Comparison of ENCODE assay signal across 1 cellular context in genomic region chr9:128633057-128633456, GRCh38.
A peak's percentile ranks its signal among the peaks of the same experiment; 100 is the strongest.
TF ChIP-seq lines count a peak whose summit lies in the region.

No MANE protein-coding gene starts in this region.

TF ChIP-seq in HepG2, 621 proteins besides CTCF, POLR2A, EP300 and RAD21:
- TF ChIP-seq AGO2 (optimal IDR thresholded peaks at IDR 0.05; ENCODE audit: low read depth, low read length): peak; percentile 59
- TF ChIP-seq, protein P1, sequence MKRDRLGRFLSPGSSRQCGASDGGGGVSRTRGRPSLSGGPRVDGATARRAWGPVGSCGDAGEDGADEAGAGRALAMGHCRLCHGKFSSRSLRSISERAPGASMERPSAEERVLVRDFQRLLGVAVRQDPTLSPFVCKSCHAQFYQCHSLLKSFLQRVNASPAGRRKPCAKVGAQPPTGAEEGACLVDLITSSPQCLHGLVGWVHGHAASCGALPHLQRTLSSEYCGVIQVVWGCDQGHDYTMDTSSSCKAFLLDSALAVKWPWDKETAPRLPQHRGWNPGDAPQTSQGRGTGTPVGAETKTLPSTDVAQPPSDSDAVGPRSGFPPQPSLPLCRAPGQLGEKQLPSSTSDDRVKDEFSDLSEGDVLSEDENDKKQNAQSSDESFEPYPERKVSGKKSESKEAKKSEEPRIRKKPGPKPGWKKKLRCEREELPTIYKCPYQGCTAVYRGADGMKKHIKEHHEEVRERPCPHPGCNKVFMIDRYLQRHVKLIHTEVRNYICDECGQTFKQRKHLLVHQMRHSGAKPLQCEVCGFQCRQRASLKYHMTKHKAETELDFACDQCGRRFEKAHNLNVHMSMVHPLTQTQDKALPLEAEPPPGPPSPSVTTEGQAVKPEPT (CRISPR knock-in tag; IDR thresholded peaks at IDR 0.05; ENCODE audit: low read depth): no peak
